In genomic region chr20:17014217-17014616, GRCh38 we compare ENCODE assay signal across 25 cellular contexts.
A peak's percentile ranks its signal among the peaks of the same experiment; 100 is the strongest.
DNase-seq lines count a peak whose midpoint lies in the region; ATAC-seq, FAIRE-seq and TF ChIP-seq lines count a peak whose summit lies in the region.
"Had no signal": no experiment of that assay in that cellular context is flagged by ENCODE, and none has a peak within 500 bp of the region (broad histone marks: within the 10 kb centered on the region; RNA-seq: fewer than 3 reads in every experiment).

No MANE protein-coding gene starts in this region.

- H3K9me3 Mint-ChIP-seq in MCF 10A (ENCODE audit: unreplicated experiment), result no peaks in the 10 kb centered on the region
- H3K9me3 Mint-ChIP-seq: activated CD4-positive, alpha-beta memory T cell treated with anti-CD3 and anti-CD28 coated beads for 36 hours; activated naive CD8-positive, alpha-beta T cell treated with anti-CD3 and anti-CD28 coated beads, Interleukin-2, amount 50 U/mL, for 24 hours had no signal

- ATAC-seq in GM19328 (IDR thresholded peaks at IDR 0.05; ENCODE audit: unreplicated experiment), result no peak
- ATAC-seq: activated naive CD8-positive, alpha-beta T cell treated with anti-CD3 and anti-CD28 coated beads, Interleukin-2, amount 50 U/mL, for 24 hours; stimulated activated naive CD8-positive, alpha-beta T cell treated with anti-CD3 and anti-CD28 coated beads, Interleukin-15, Interleukin-2, amounts not matched to agents 100 U/mL and 50 U/mL, for 24 hours had no signal

- POLR2A ChIA-PET in MCF 10A (lab: Yijun Ruan, JAX), result no interaction called here

- intact Hi-C loops in dorsolateral prefrontal cortex (cut with DNase I), result no loop called here
- intact Hi-C loops in MCF 10A (cut with micrococcal nuclease), result no loop called here

- H3K4me3 ChIP-seq in dorsolateral prefrontal cortex, result peak overlapping the region in 3 of 59 donors; percentile 2 to 34 (median 12)
- H3K4me3 ChIP-seq: coronary artery, lung, right atrium auricular region, tibial nerve had no signal

- CTCF ChIA-PET in MCF 10A (lab: Yijun Ruan, JAX), result no interaction called here

- H3K27ac ChIP-seq in dorsolateral prefrontal cortex, result peak overlapping the region in 3 of 59 donors; percentile 11 to 29 (median 18)
- H3K27ac ChIP-seq: coronary artery, right atrium auricular region, tibial nerve had no signal

- no peaks in the 10 kb centered on the region for H3K27me3 ChIP-seq in dorsolateral prefrontal cortex
- H3K27me3 ChIP-seq: right atrium auricular region, tibial nerve had no signal

- FAIRE-seq in HTR-8/SVneo (lab: Jason Lieb, UNC), result no peak
- FAIRE-seq: A204.1, kidney had no signal

- no peak overlapping the region for H3K27ac Mint-ChIP-seq in MCF 10A (ENCODE audit: low read depth, unreplicated experiment)
- H3K27ac Mint-ChIP-seq: activated CD4-positive, alpha-beta memory T cell treated with anti-CD3 and anti-CD28 coated beads for 36 hours; activated naive CD8-positive, alpha-beta T cell treated with anti-CD3 and anti-CD28 coated beads, Interleukin-2, amount 50 U/mL, for 24 hours had no signal

- DNase-seq in NCI-H345 (lab: John Stamatoyannopoulos, UW) (peak; percentile 19), NCI-H345 treated with DMSO at 0.1 percent for 48 hours (lab: John Stamatoyannopoulos, UW; ENCODE audit: unreplicated experiment) (no peak), NCI-H2227 (lab: John Stamatoyannopoulos, UW; ENCODE audit: unreplicated experiment) (peak; percentile 81), dorsolateral prefrontal cortex (peak in 9 of 10 donors; percentile 34 to 74 (median 63)), superior temporal gyrus (ENCODE audit: extremely low spot score) (peak; percentile 55), HTR-8/SVneo (ENCODE audit: insufficient read length, low spot score) (no peak), MCF 10A (ENCODE audit: unreplicated experiment) (no peak)
- DNase-seq: activated CD4-positive, alpha-beta memory T cell treated with anti-CD3 and anti-CD28 coated beads for 36 hours; activated effector memory CD4-positive, alpha-beta T cell treated with anti-CD3 and anti-CD28 coated beads, Interleukin-2, amount 50 U/mL, for 16 hours; activated naive CD8-positive, alpha-beta T cell treated with anti-CD3 and anti-CD28 coated beads, Interleukin-2, amount 50 U/mL, for 24 hours; Caco-2; EL; GOT3; kidney; NCI-H1694 treated with DMSO at 0.1 percent for 48 hours; NCI-H510A; RPMI8226; stimulated activated CD4-positive, alpha-beta T cell treated with anti-CD3 and anti-CD28 coated beads, Interleukin-4, amount 100 ng/mL, for 4 hours; stimulated activated naive CD8-positive, alpha-beta T cell treated with anti-CD3 and anti-CD28 coated beads, Interleukin-15, Interleukin-2, amounts not matched to agents 100 U/mL and 50 U/mL, for 24 hours had no signal

- no TSS peak for BruUV-seq in MCF 10A (replicated peaks; lab: Mats Ljungman, UMichigan)

- peaks cover 10% of the 10 kb centered on the region for H3K27me3 Mint-ChIP-seq in MCF 10A (ENCODE audit: insufficient read depth, unreplicated experiment)
- H3K27me3 Mint-ChIP-seq: activated CD4-positive, alpha-beta memory T cell treated with anti-CD3 and anti-CD28 coated beads for 36 hours; activated naive CD8-positive, alpha-beta T cell treated with anti-CD3 and anti-CD28 coated beads, Interleukin-2, amount 50 U/mL, for 24 hours had no signal

- no peak for TF ChIP-seq CTCF in dorsolateral prefrontal cortex (IDR thresholded peaks at IDR 0.05 in 54 of 56, conservative IDR thresholded peaks at IDR 0.05 in 2 of 56; ENCODE audit: low read depth in 1 of 56, partially characterized antibody in 56 of 56)
- no peak for TF ChIP-seq CTCF in MCF 10A (IDR thresholded peaks at IDR 0.05; ENCODE audit: unreplicated experiment)

- H3K36me3 Mint-ChIP-seq in MCF 10A (ENCODE audit: insufficient read depth, unreplicated experiment), result no peaks in the 10 kb centered on the region
- H3K36me3 Mint-ChIP-seq: activated CD4-positive, alpha-beta memory T cell treated with anti-CD3 and anti-CD28 coated beads for 36 hours had no signal

- no peaks in the 10 kb centered on the region for H3K4me1 Mint-ChIP-seq in MCF 10A (ENCODE audit: insufficient read depth, unreplicated experiment)
- H3K4me1 Mint-ChIP-seq: activated naive CD8-positive, alpha-beta T cell treated with anti-CD3 and anti-CD28 coated beads, Interleukin-2, amount 50 U/mL, for 24 hours had no signal

- no peak overlapping the region for H3K4me3 Mint-ChIP-seq in MCF 10A (ENCODE audit: unreplicated experiment)
- H3K4me3 Mint-ChIP-seq: activated CD4-positive, alpha-beta memory T cell treated with anti-CD3 and anti-CD28 coated beads for 36 hours; activated naive CD8-positive, alpha-beta T cell treated with anti-CD3 and anti-CD28 coated beads, Interleukin-2, amount 50 U/mL, for 24 hours had no signal

Comparison
In these comparisons a context has a peak if more than half of its experiments do, and no peak if none do; other contexts are left out.
1. DNase-seq: peak in NCI-H345 (single experiment), NCI-H2227 (single experiment), dorsolateral prefrontal cortex (9 of 10) and superior temporal gyrus (single experiment); none in NCI-H345 treated with DMSO at 0.1 percent for 48 hours (single experiment), HTR-8/SVneo (single experiment) and MCF 10A (single experiment).